Comparison of ENCODE assay signal across 27 cellular contexts in genomic region chr6:133610974-133611373, GRCh38.
DNase-seq lines count a peak whose midpoint lies in the region; FAIRE-seq and TF ChIP-seq lines count a peak whose summit lies in the region.
"Had no signal": no experiment of that assay in that cellular context is flagged by ENCODE, and none has a peak within 500 bp of the region (broad histone marks: within the 10 kb centered on the region; RNA-seq: fewer than 3 reads in every experiment).

No MANE protein-coding gene starts in this region.

- no peak overlapping the region for H3K4me3 ChIP-seq in SJSA1
- no peak overlapping the region for H3K4me3 ChIP-seq in fibroblast of mammary gland (ENCODE audit: control insufficient read depth, low read depth, low read length)
- H3K4me3 ChIP-seq: cardiac muscle cell, lower lobe of right lung, transverse colon had no signal

- TF ChIP-seq CTCF in fibroblast of mammary gland (conservative IDR thresholded peaks at IDR 0.05; ENCODE audit: control insufficient read depth, insufficient read depth, low read depth, low read length), result no peak

- no peak for TF ChIP-seq POLR2A in GM12892 (IDR thresholded peaks at IDR 0.05; ENCODE audit: low read depth, low read length)

- H3K27ac ChIP-seq in SJSA1, result peak overlapping the region; percentile 98
- H3K27ac ChIP-seq: cardiac muscle cell, lower lobe of right lung had no signal

- DNase-seq in HTR-8/SVneo (ENCODE audit: insufficient read length, low spot score) (no peak), SJSA1 (ENCODE audit: low read depth in 1 of 2, low spot score in 2 of 2) (no peak), fibroblast of mammary gland (ENCODE audit: low read depth) (peak; percentile 89), myocyte (ENCODE audit: low read depth) (peak; percentile 33), GM12892 (ENCODE audit: insufficient read length) (no peak), SIG-M5 (lab: John Stamatoyannopoulos, UW) (no peak), nucleus accumbens (lab: John Stamatoyannopoulos, UW) (no peak), OCI-M2 (lab: John Stamatoyannopoulos, UW; ENCODE audit: unreplicated experiment) (no peak)
- DNase-seq: activated CD4-positive, alpha-beta T cell treated with anti-CD3 and anti-CD28 coated beads for 4 hours; activated gamma-delta T cell treated with Interleukin-2 at 50 U/mL for 16 hours; activated naive CD8-positive, alpha-beta T cell treated with anti-CD3 and anti-CD28 coated beads, Interleukin-2, amount 50 U/mL, for 24 hours; activated T-cell treated with anti-CD3 and anti-CD28 coated beads, Interleukin-2, amount 50 U/mL, for 24 hours; AML-193; DMS79 treated with DMSO at 0.1 percent for 48 hours; foreskin melanocyte; GOT3; hypothalamus; lower lobe of right lung; NCI-H1417 treated with DMSO at 0.1 percent for 48 hours; NCI-H524; posterior cingulate gyrus; SK-N-SH; T-helper 17 cell; transverse colon had no signal

- H3K4me1 ChIP-seq in SJSA1 (replicated peaks), result peaks cover 35% of the 10 kb centered on the region
- H3K4me1 ChIP-seq: lower lobe of right lung, transverse colon had no signal

- H3K36me3 ChIP-seq in SJSA1, result no peaks in the 10 kb centered on the region
- H3K36me3 ChIP-seq: cardiac muscle cell, lower lobe of right lung, transverse colon had no signal

- peak; percentile 28 for FAIRE-seq in HTR-8/SVneo (lab: Jason Lieb, UNC)
- FAIRE-seq in GM12892 (lab: Jason Lieb, UNC), result no peak
- FAIRE-seq: endometrium, RCC 7860 had no signal

- no peaks in the 10 kb centered on the region for H3K9me3 ChIP-seq in SJSA1 (replicated peaks)
- H3K9me3 ChIP-seq: lower lobe of right lung, SK-N-SH, transverse colon had no signal

- no peaks in the 10 kb centered on the region for H3K27me3 ChIP-seq in SJSA1 (replicated peaks)
- H3K27me3 ChIP-seq: cardiac muscle cell, transverse colon had no signal

Comparison
In these comparisons a context has a peak if more than half of its experiments do, and no peak if none do; other contexts are left out.
1. DNase-seq: peak in fibroblast of mammary gland (single experiment) and myocyte (single experiment); none in HTR-8/SVneo (single experiment), SJSA1 (0 of 2), GM12892 (single experiment), SIG-M5 (single experiment), nucleus accumbens (0 of 56) and OCI-M2 (single experiment).